Comparison of ENCODE assay signal across 31 cellular contexts in genomic region chr11:27663294-27663693, GRCh38. TPM values are rescaled to one million over a fixed set of nuclear protein-coding genes. Genes with fewer than 3 reads are reported as not detected.
"Had no signal": no experiment of that assay in that cellular context is flagged by ENCODE, and none has a peak within 500 bp of the region (broad histone marks: within the 10 kb centered on the region; RNA-seq: fewer than 3 reads in every experiment).

No MANE protein-coding gene starts in this region.

- H3K27me3 ChIP-seq: brain microvascular endothelial cell, esophagus muscularis mucosa, gastroesophageal sphincter, heart left ventricle had no signal

- DNase-seq: activated CD4-positive, alpha-beta memory T cell treated with anti-CD3 and anti-CD28 coated beads, Interleukin-2, amount 10 ng/mL, durations not matched to agents 7 days and 5 days; activated CD4-positive, alpha-beta T cell treated with anti-CD3 and anti-CD28 coated beads for 1 hour; activated CD4-positive, alpha-beta T cell treated with anti-CD3 and anti-CD28 coated beads for 4 hours; activated CD4-positive, alpha-beta T cell treated with anti-CD3 and anti-CD28 coated beads, Interleukin-2, amount 10 ng/mL, durations not matched to agents 7 days and 5 days; activated CD4-positive, alpha-beta T cell treated with anti-CD3 and anti-CD28 coated beads, Interleukin-2, amount 50 U/mL, for 4 hours; activated CD8-positive, alpha-beta memory T cell treated with anti-CD3 and anti-CD28 coated beads, Interleukin-2, amount 50 U/mL, for 48 hours; activated gamma-delta T cell; activated naive CD4-positive, alpha-beta T cell; activated naive CD4-positive, alpha-beta T cell treated with anti-CD3 and anti-CD28 coated beads, Interleukin-2, amount 10 ng/mL, durations not matched to agents 7 days and 5 days; activated naive CD8-positive, alpha-beta T cell treated with anti-CD3 and anti-CD28 coated beads, Interleukin-2, amount 10 ng/mL, durations not matched to agents 7 days and 5 days; activated T-cell treated with anti-CD3 and anti-CD28 coated beads for 4 hours; activated T-cell treated with anti-CD3 and anti-CD28 coated beads, Interleukin-2, amount 50 U/mL, for 24 hours; activated T-cell treated with anti-CD3 and anti-CD28 coated beads, Interleukin-2, amount 50 U/mL, for 72 hours; amniotic stem cell; anterior cingulate cortex; brain microvascular endothelial cell; cortex of kidney; dermis blood vessel endothelial cell; effector CD4-positive, alpha-beta T cell; effector memory CD8-positive, alpha-beta T cell; erythroblast; foreskin melanocyte; glutamatergic neuron; heart left ventricle; T-helper 2 cell had no signal

- H3K4me3 ChIP-seq: esophagus muscularis mucosa, gastroesophageal sphincter, heart left ventricle had no signal

- H3K27ac ChIP-seq: brain microvascular endothelial cell, esophagus muscularis mucosa, gastroesophageal sphincter, heart left ventricle, VCaP had no signal

- H3K36me3 ChIP-seq: heart left ventricle had no signal

- H3K9me3 ChIP-seq: esophagus muscularis mucosa, gastroesophageal sphincter had no signal

- H3K4me1 ChIP-seq: esophagus muscularis mucosa, gastroesophageal sphincter had no signal

- ATAC-seq: activated naive CD4-positive, alpha-beta T cell treated with anti-CD3 and anti-CD28 coated beads, Interleukin-2, amount 50 U/mL, for 72 hours; activated T-cell treated with anti-CD3 and anti-CD28 coated beads, Interleukin-2, amount 50 U/mL, for 72 hours; effector memory CD8-positive, alpha-beta T cell; gastroesophageal sphincter; heart left ventricle; WTC11 had no signal

RNA-seq across cellular contexts. Expression of gene BDNF, which starts 37.0 kb away (rescaled TPM):
- total RNA-seq: activated CD4-positive, alpha-beta memory T cell treated with anti-CD3 and anti-CD28 coated beads, Interleukin-2, amount 10 ng/mL, durations not matched to agents 7 days and 5 days; activated CD4-positive, alpha-beta T cell treated with anti-CD3 and anti-CD28 coated beads, Interleukin-2, amount 10 ng/mL, durations not matched to agents 7 days and 5 days; activated naive CD4-positive, alpha-beta T cell treated with anti-CD3 and anti-CD28 coated beads, Interleukin-2, amount 50 U/mL, for 72 hours; activated naive CD8-positive, alpha-beta T cell treated with anti-CD3 and anti-CD28 coated beads, Interleukin-2, amount 10 ng/mL, durations not matched to agents 7 days and 5 days; activated T-cell treated with anti-CD3 and anti-CD28 coated beads, Interleukin-2, amount 50 U/mL, for 72 hours; T-helper 1 cell treated with Interleukin-12 subunit alpha and Interleukin-12 subunit beta and Interleukin-4 antibody, amounts not matched to agents 30 ng/mL and 1 ng/mL, for 36 hours had no signal
